In genomic region chr4:28432348-28433025, GRCh38 we compare ENCODE assay signal across 17 cellular contexts.
"Had no signal": no experiment of that assay in that cellular context is flagged by ENCODE, and none has a peak within 500 bp of the region (broad histone marks: within the 10 kb centered on the region; RNA-seq: fewer than 3 reads in every experiment).

No MANE protein-coding gene starts in this region.

- DNase-seq: KBM-7, NCI-H1092 treated with DMSO at 0.1 percent for 48 hours, NCI-H1436, NCI-H187, NCI-H2029, NCI-H2081 treated with DMSO at 0.1 percent for 48 hours, NCI-H2171, NCI-H226, NCI-H446, NCI-H510A, NCI-H524 treated with DMSO at 0.1 percent for 48 hours, NCI-H69, NCI-H774, Right ventricle myocardium superior, RPMI8226, SIG-M5, SK-N-SH had no signal

- H3K9me3 ChIP-seq: SK-N-SH had no signal

- H3K9ac ChIP-seq: SK-N-SH had no signal
